In the genomic region with DNA sequence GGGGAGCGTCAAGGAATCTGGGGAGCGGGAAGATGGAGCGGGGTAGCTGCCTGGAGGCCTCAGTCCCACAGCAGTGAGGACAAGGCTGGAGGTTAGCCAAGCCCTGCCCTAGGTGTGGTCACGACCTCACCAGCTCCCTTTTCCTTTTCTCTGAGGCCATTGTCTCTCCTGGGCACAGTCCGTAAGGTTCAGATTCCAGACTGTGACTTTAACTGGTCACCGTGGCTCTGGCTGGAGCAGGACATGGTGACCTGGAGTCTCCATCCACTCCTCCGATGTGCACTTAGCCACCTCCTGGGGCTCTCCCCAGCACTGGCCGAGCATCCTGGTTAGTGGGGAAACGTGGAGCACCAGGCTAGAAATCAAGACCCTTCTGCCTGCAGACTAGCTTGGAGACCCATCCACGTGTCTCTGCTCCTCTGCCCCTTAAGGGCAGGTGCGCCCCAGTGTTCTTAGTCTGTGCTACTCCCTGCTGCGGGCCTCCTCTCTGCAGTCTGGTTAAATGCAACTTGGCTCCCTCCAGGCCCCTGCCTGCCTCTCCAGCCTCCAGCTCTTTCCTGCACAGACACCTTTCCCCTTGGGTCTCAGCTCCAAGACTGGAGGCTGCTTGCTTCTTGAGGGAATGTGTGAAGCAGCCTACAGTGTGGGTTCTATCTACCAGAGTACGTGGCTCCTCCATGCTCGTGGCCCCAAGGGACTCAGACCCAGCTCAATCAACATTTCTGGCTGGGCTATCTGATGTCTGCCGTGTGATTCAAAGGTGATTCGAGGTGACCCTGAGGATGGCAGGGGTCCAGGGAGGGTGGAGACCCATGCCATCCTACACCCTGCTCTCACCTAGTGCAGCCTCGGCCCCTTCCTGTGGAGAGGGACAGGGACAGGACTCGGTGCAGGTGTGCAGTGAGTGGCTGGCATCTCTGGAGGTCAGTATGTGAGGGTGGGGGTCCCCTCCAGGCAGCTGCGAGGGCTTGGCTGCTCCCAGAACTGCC, we compare ENCODE assay signal across 10 cellular contexts. TPM values are rescaled to one million over a fixed set of nuclear protein-coding genes. Genes with fewer than 3 reads are reported as not detected.
A peak's percentile ranks its signal among the peaks of the same experiment; 100 is the strongest.
DNase-seq lines count a peak whose midpoint lies in the region; ATAC-seq and TF ChIP-seq lines count a peak whose summit lies in the region.
"Had no signal": no experiment of that assay in that cellular context is flagged by ENCODE, and none has a peak within 500 bp of the region (broad histone marks: within the 10 kb centered on the region; RNA-seq: fewer than 3 reads in every experiment).

No MANE protein-coding gene starts in this region.

- ATAC-seq in mucosa of descending colon (peak; percentile 64), GM21423 (IDR thresholded peaks at IDR 0.05; ENCODE audit: unreplicated experiment) (no peak), omental fat pad (ENCODE audit: low FRiP score) (no peak)

- H3K4me3 ChIP-seq in AG10803 (ENCODE audit: low read length) (peak overlapping the region; percentile 91), adipocyte (ENCODE audit: low read length) (peak overlapping the region; percentile 95), mucosa of descending colon (no peak overlapping the region)

- H3K9me3 ChIP-seq in adipocyte (ENCODE audit: control insufficient read depth, low read length) (no peaks in the 10 kb centered on the region), mucosa of descending colon (no peaks in the 10 kb centered on the region)

- DNase-seq in AG10803 (ENCODE audit: low read depth) (no peak), HEK293T (ENCODE audit: extremely low spot score) (no peak), adipocyte (ENCODE audit: low read depth) (peak; percentile 7), mucosa of descending colon (peak; percentile 74 to 88 (median 81)), foreskin melanocyte (no peak), omental fat pad (ENCODE audit: low spot score) (no peak), KG1 (lab: John Stamatoyannopoulos, UW) (no peak)
- DNase-seq: NCI-H82 had no signal

- CTCF ChIA-PET in HEK293T (lab: Yijun Ruan, JAX): interaction anchor here (0.8 kb wide), 1 partner anchor 29 kb away, joined by 3 read pairs; the partner anchor contains the start of gene ESS2

- H3K4me1 ChIP-seq in adipocyte (ENCODE audit: control insufficient read depth, insufficient read depth, low read length) (peaks cover 60% of the 10 kb centered on the region), mucosa of descending colon (ENCODE audit: low read depth) (peaks cover 44% of the 10 kb centered on the region)

- H3K36me3 ChIP-seq in adipocyte (ENCODE audit: control insufficient read depth, insufficient read depth, low read length, severe bottlenecking) (peaks cover 17% of the 10 kb centered on the region), mucosa of descending colon (ENCODE audit: low read depth) (no peaks in the 10 kb centered on the region)

- H3K27me3 ChIP-seq in adipocyte (replicated peaks; ENCODE audit: control insufficient read depth, insufficient read depth, low read length): peaks cover 8% of the 10 kb centered on the region

- TF ChIP-seq CTCF in AG10803 (conservative IDR thresholded peaks at IDR 0.05; ENCODE audit: low read length): no peak
- TF ChIP-seq CTCF in mucosa of descending colon (IDR thresholded peaks at IDR 0.05): no peak
- no peak for TF ChIP-seq CTCF in omental fat pad (IDR thresholded peaks at IDR 0.05)

- POLR2A ChIA-PET in HEK293T (lab: Yijun Ruan, JAX): interaction anchor here (0.8 to 1.7 kb wide), 3 partner anchors 9 to 267 kb away, joined by 3 to 6 read pairs (median 3); partner anchors contain the start of gene DGCR6

- peak overlapping the region; percentile 98 for H3K9ac ChIP-seq in adipocyte (ENCODE audit: low read length)

- intact Hi-C loops in mucosa of descending colon (cut with DNase I, micrococcal nuclease): no loop called here

TF ChIP-seq in HEK293T, 16 proteins besides CTCF, POLR2A, EP300 and RAD21:
- TF ChIP-seq ELF4 (IDR thresholded peaks at IDR 0.05) (0 out of 2 replicates have a peak, but pooled peaks have one; percentile 12), FOXM1 (IDR thresholded peaks at IDR 0.05; ENCODE audit: borderline replicate concordance) (no peak), ARNT (IDR thresholded peaks at IDR 0.05) (no peak)

RNA-seq across cellular contexts. Expression of gene SLC25A1, which starts 5.2 kb away (rescaled TPM):
- total RNA-seq in mucosa of descending colon (100 to 1,000 TPM in 2 of 3 donors, 10 to 100 TPM in 1; 88.3 to 165 (median 135) TPM), omental fat pad (100 to 1,000 TPM in 2 of 4 donors, 10 to 100 TPM in 2; 76.4 to 135 (median 97.4) TPM)

RNA-seq across cellular contexts. Expression of gene GSC2, which starts 23.2 kb away (rescaled TPM):
- not detected for total RNA-seq in mucosa of descending colon
- not detected for total RNA-seq in omental fat pad
- total RNA-seq: mononuclear cell had no signal

RNA-seq across cellular contexts. Expression of gene ESS2, which starts 28.9 kb away (rescaled TPM):
- 10 to 100 TPM; 10.2 to 18.1 (median 11.0) TPM for total RNA-seq in mucosa of descending colon
- 10 to 100 TPM; 10.4 to 22.7 (median 12.8) TPM for total RNA-seq in omental fat pad

RNA-seq across cellular contexts. Expression of gene TSSK2, which starts 42.2 kb away (rescaled TPM):
- total RNA-seq in mucosa of descending colon: not detected
- under 1 TPM in 1 of 4 donors, not detected in 3; 0.79 TPM for total RNA-seq in omental fat pad

RNA-seq across cellular contexts. Expression of gene DGCR2, which starts 51.1 kb away (rescaled TPM):
- total RNA-seq in mucosa of descending colon (100 to 1,000 TPM in 1 of 3 donors, 10 to 100 TPM in 2; 68.4 to 100 (median 79.8) TPM), omental fat pad (10 to 100 TPM; 29.5 to 62.4 (median 30.5) TPM)

Comparison
In these comparisons a context has a peak if more than half of its experiments do, and no peak if none do; other contexts are left out.
1. DNase-seq: peak in adipocyte (single experiment) and mucosa of descending colon (3 of 3); none in AG10803 (single experiment), HEK293T (single experiment), foreskin melanocyte (single experiment), omental fat pad (single experiment) and KG1 (single experiment).